ENCODE assay signal across 21 cellular contexts in the genomic region with DNA sequence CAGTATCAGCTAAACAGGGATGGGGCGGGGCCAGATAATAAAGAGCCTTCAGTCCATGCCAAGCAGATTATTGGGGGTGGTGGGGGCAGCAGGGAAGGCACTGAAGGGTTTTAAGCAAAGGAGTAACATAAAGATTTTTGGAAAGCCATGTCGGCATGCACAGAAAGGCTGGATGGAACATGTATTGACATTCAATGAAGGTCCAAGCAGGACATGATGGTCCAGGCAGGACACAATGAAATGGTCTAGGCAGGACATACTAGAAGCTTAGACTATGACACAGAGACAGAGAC. TPM values are rescaled to one million over a fixed set of nuclear protein-coding genes. Genes with fewer than 3 reads are reported as not detected.
A peak's percentile ranks its signal among the peaks of the same experiment; 100 is the strongest.
DNase-seq lines count a peak whose midpoint lies in the region; ATAC-seq and TF ChIP-seq lines count a peak whose summit lies in the region.
"Had no signal": no experiment of that assay in that cellular context is flagged by ENCODE, and none has a peak within 500 bp of the region (broad histone marks: within the 10 kb centered on the region; RNA-seq: fewer than 3 reads in every experiment).

No MANE protein-coding gene starts in this region.

- no peaks in the 10 kb centered on the region for H3K79me1 ChIP-seq in IMR-90 (ENCODE audit: low read depth in 1 of 2, low read length in 2 of 2)

- H3K4me3 ChIP-seq in IMR-90 (ENCODE audit: insufficient read depth, low read depth, low read length) = no peak overlapping the region
- no peak overlapping the region for H3K4me3 ChIP-seq in mucosa of descending colon

- no peak overlapping the region for H3K18ac ChIP-seq in IMR-90 (ENCODE audit: low read depth, low read length)

- peaks cover 46% of the 10 kb centered on the region for H3K4me1 Mint-ChIP-seq in activated CD4-positive, alpha-beta T cell treated with anti-CD3 and anti-CD28 coated beads, Interleukin-2, amount 10 ng/mL, durations not matched to agents 7 days and 5 days
- H3K4me1 Mint-ChIP-seq in activated T-helper 2 cell treated with anti-CD3 and anti-CD28 coated beads, Interferon-gamma antibody, Interleukin-2, Interleukin-4, amounts not matched to agents 10 μg/mL and 5 μg/mL and 100 μg/mL, durations not matched to agents 14 hours and 24 hours and 36 hours (ENCODE audit: low read depth) = peaks cover 14% of the 10 kb centered on the region
- H3K4me1 Mint-ChIP-seq in osteocyte (ENCODE audit: unreplicated experiment) = no peaks in the 10 kb centered on the region
- H3K4me1 Mint-ChIP-seq: B cell had no signal

- H3K9me1 ChIP-seq in IMR-90 (ENCODE audit: insufficient read depth, low read length) = no peaks in the 10 kb centered on the region

- peak overlapping the region; percentile 71 for H3K27ac Mint-ChIP-seq in activated CD4-positive, alpha-beta T cell treated with anti-CD3 and anti-CD28 coated beads, Interleukin-2, amount 10 ng/mL, durations not matched to agents 7 days and 5 days
- H3K27ac Mint-ChIP-seq in activated T-helper 2 cell treated with anti-CD3 and anti-CD28 coated beads, Interferon-gamma antibody, Interleukin-2, Interleukin-4, amounts not matched to agents 10 μg/mL and 5 μg/mL and 100 μg/mL, durations not matched to agents 14 hours and 24 hours and 36 hours = peak overlapping the region; percentile 3
- H3K27ac Mint-ChIP-seq in osteocyte (ENCODE audit: unreplicated experiment) = no peak overlapping the region
- H3K27ac Mint-ChIP-seq: B cell had no signal

- H3K4me1 ChIP-seq in IMR-90 (ENCODE audit: control insufficient read depth, insufficient read depth, low read length) = no peaks in the 10 kb centered on the region
- no peaks in the 10 kb centered on the region for H3K4me1 ChIP-seq in mucosa of descending colon (ENCODE audit: low read depth)

- peak overlapping the region; percentile 2 for H3K4me3 Mint-ChIP-seq in activated CD4-positive, alpha-beta T cell treated with anti-CD3 and anti-CD28 coated beads, Interleukin-2, amount 10 ng/mL, durations not matched to agents 7 days and 5 days
- H3K4me3 Mint-ChIP-seq in activated T-helper 2 cell treated with anti-CD3 and anti-CD28 coated beads, Interferon-gamma antibody, Interleukin-2, Interleukin-4, amounts not matched to agents 10 μg/mL and 5 μg/mL and 100 μg/mL, durations not matched to agents 14 hours and 24 hours and 36 hours (ENCODE audit: low read depth) = no peak overlapping the region
- no peak overlapping the region for H3K4me3 Mint-ChIP-seq in osteocyte (ENCODE audit: unreplicated experiment)
- H3K4me3 Mint-ChIP-seq: B cell, CD14-positive monocyte had no signal

- no peak for TF ChIP-seq POLR2A in IMR-90 (IDR thresholded peaks at IDR 0.05; ENCODE audit: low read depth, low read length)

- no peak overlapping the region for H2AK9ac ChIP-seq in IMR-90 (replicated peaks; ENCODE audit: low read depth, low read length, poor library complexity)

- H3K27me3 Mint-ChIP-seq in activated CD4-positive, alpha-beta T cell treated with anti-CD3 and anti-CD28 coated beads, Interleukin-2, amount 10 ng/mL, durations not matched to agents 7 days and 5 days = peaks cover 2% of the 10 kb centered on the region
- peaks cover 6% of the 10 kb centered on the region for H3K27me3 Mint-ChIP-seq in activated T-helper 2 cell treated with anti-CD3 and anti-CD28 coated beads, Interferon-gamma antibody, Interleukin-2, Interleukin-4, amounts not matched to agents 10 μg/mL and 5 μg/mL and 100 μg/mL, durations not matched to agents 14 hours and 24 hours and 36 hours (ENCODE audit: low read depth)
- H3K27me3 Mint-ChIP-seq in osteocyte (ENCODE audit: unreplicated experiment) = peaks cover 19% of the 10 kb centered on the region

- H3K36me3 Mint-ChIP-seq in activated CD4-positive, alpha-beta T cell treated with anti-CD3 and anti-CD28 coated beads, Interleukin-2, amount 10 ng/mL, durations not matched to agents 7 days and 5 days (ENCODE audit: low read depth) = peaks cover 12% of the 10 kb centered on the region
- H3K36me3 Mint-ChIP-seq in activated T-helper 2 cell treated with anti-CD3 and anti-CD28 coated beads, Interferon-gamma antibody, Interleukin-2, Interleukin-4, amounts not matched to agents 10 μg/mL and 5 μg/mL and 100 μg/mL, durations not matched to agents 14 hours and 24 hours and 36 hours (ENCODE audit: low read depth) = peaks cover 3% of the 10 kb centered on the region
- H3K36me3 Mint-ChIP-seq in osteocyte (ENCODE audit: unreplicated experiment) = no peaks in the 10 kb centered on the region
- H3K36me3 Mint-ChIP-seq: CD14-positive monocyte had no signal

- H3K23ac ChIP-seq in IMR-90 (ENCODE audit: low read depth, low read length) = no peak overlapping the region

- H2BK20ac ChIP-seq in IMR-90 (ENCODE audit: low read depth, low read length) = no peak overlapping the region

- ATAC-seq in IMR-90 (ENCODE audit: low read depth) (no peak), GM21737 (IDR thresholded peaks at IDR 0.05; ENCODE audit: unreplicated experiment) (no peak), mucosa of descending colon (no peak)
- ATAC-seq: Panc1 had no signal

- no peak overlapping the region for H3K14ac ChIP-seq in IMR-90 (replicated peaks; ENCODE audit: low read depth, low read length)

- H2BK15ac ChIP-seq in IMR-90 (ENCODE audit: low read depth, low read length) = no peak overlapping the region

- no peak for TF ChIP-seq RAD21 in IMR-90 (IDR thresholded peaks at IDR 0.05; ENCODE audit: low read length)

- H2BK5ac ChIP-seq in IMR-90 (ENCODE audit: low read depth, low read length, poor library complexity, severe bottlenecking) = no peak overlapping the region

- H4K20me1 ChIP-seq in IMR-90 (ENCODE audit: insufficient read depth, low read length) = no peaks in the 10 kb centered on the region

- DNase-seq in activated CD4-positive, alpha-beta T cell treated with anti-CD3 and anti-CD28 coated beads, Interleukin-2, amount 10 ng/mL, durations not matched to agents 7 days and 5 days = no peak
- no peak for DNase-seq in activated CD4-positive, alpha-beta T cell treated with anti-CD3 and anti-CD28 coated beads, Interleukin-2, amount 50 U/mL, for 4 hours
- DNase-seq in IMR-90 (no peak), osteocyte (ENCODE audit: extremely low spot score, unreplicated experiment) (peak; percentile 38), mucosa of descending colon (no peak)
- DNase-seq in activated T-helper 2 cell treated with anti-CD3 and anti-CD28 coated beads, Interferon-gamma antibody, Interleukin-2, Interleukin-4, amounts not matched to agents 10 μg/mL and 5 μg/mL and 100 μg/mL, durations not matched to agents 14 hours and 24 hours and 36 hours (ENCODE audit: low spot score) = no peak
- no peak for DNase-seq in stimulated activated CD4-positive, alpha-beta T cell treated with anti-CD3 and anti-CD28 coated beads, Interleukin-4, amount 100 ng/mL, for 1 hour
- DNase-seq: DMS53; GDM1; NCI-H1105 treated with DMSO at 0.1 percent for 48 hours; NCI-H2029 treated with DMSO at 0.1 percent for 48 hours; NCI-H226; NCI-H510A treated with DMSO at 0.1 percent for 48 hours; NCI-H774; NK-92 treated with Interleukin-12 subunit alpha and Interleukin-12 subunit beta, amount 100 ng/mL, for 24 hours; SIG-M5 had no signal

- CTCF ChIA-PET in activated CD4-positive, alpha-beta T cell treated with anti-CD3 and anti-CD28 coated beads, Interleukin-2, amount 10 ng/mL, durations not matched to agents 7 days and 5 days (lab: Charles Lee) = no interaction called here
- CTCF ChIA-PET in IMR-90 (lab: Yijun Ruan, JAX) = no interaction called here

- WGBS in IMR-90 (ENCODE audit: extremely low coverage in 2 of 2, insufficient read length in 1 of 2), 2 experiments = no CpG with 5 or more reads among the region's 2 CpGs

- H3K9me3 ChIP-seq in IMR-90 (ENCODE audit: control insufficient read depth, insufficient read depth, low read length) (0 out of 2 replicates have a peak, but pooled peaks cover 2% of the 10 kb centered on the region), mucosa of descending colon (no peaks in the 10 kb centered on the region)

- POLR2A ChIA-PET in activated CD4-positive, alpha-beta T cell treated with anti-CD3 and anti-CD28 coated beads, Interleukin-2, amount 10 ng/mL, durations not matched to agents 7 days and 5 days (lab: Charles Lee) = no interaction called here
- POLR2A ChIA-PET in IMR-90 (lab: Charles Lee; ENCODE audit: unreplicated experiment) = no interaction called here

- H3K9me3 Mint-ChIP-seq in activated CD4-positive, alpha-beta T cell treated with anti-CD3 and anti-CD28 coated beads, Interleukin-2, amount 10 ng/mL, durations not matched to agents 7 days and 5 days = peaks cover 13% of the 10 kb centered on the region
- H3K9me3 Mint-ChIP-seq in activated T-helper 2 cell treated with anti-CD3 and anti-CD28 coated beads, Interferon-gamma antibody, Interleukin-2, Interleukin-4, amounts not matched to agents 10 μg/mL and 5 μg/mL and 100 μg/mL, durations not matched to agents 14 hours and 24 hours and 36 hours = peaks cover 15% of the 10 kb centered on the region
- no peaks in the 10 kb centered on the region for H3K9me3 Mint-ChIP-seq in osteocyte (ENCODE audit: unreplicated experiment)

- no peak overlapping the region for H2BK120ac ChIP-seq in IMR-90 (ENCODE audit: low read depth, low read length)

- no peak overlapping the region for H3K56ac ChIP-seq in IMR-90 (ENCODE audit: extremely low read depth, insufficient read depth, low read length)

- TF ChIP-seq CTCF in IMR-90 (conservative IDR thresholded peaks at IDR 0.05; ENCODE audit: low read depth, low read length) (no peak), osteocyte (IDR thresholded peaks at IDR 0.05) (no peak), mucosa of descending colon (IDR thresholded peaks at IDR 0.05) (no peak)

- H4K5ac ChIP-seq in IMR-90 (ENCODE audit: low read depth, low read length) = no peak overlapping the region

- peak overlapping the region; percentile 9; the same call in 1 of the 2 replicates for H2AK5ac ChIP-seq in IMR-90 (ENCODE audit: low read depth, low read length)

- H3K4me2 ChIP-seq in IMR-90 (ENCODE audit: low read depth, low read length) = no peak overlapping the region
- H3K4me2 ChIP-seq: KMS-11 had no signal

- H4K8ac ChIP-seq in IMR-90 (ENCODE audit: low read depth in 2 of 2, low read length in 2 of 2) = no peak overlapping the region

- H3K9ac ChIP-seq in IMR-90 (ENCODE audit: low read depth, low read length) = no peak overlapping the region
- H3K9ac ChIP-seq: KMS-11 had no signal

- no TSS peak for BruUV-seq in IMR-90 (replicated peaks; lab: Mats Ljungman, UMichigan)

- H3K27ac ChIP-seq in IMR-90 (ENCODE audit: insufficient read depth, low read length) = no peak overlapping the region
- H3K27ac ChIP-seq: KMS-11 had no signal

- dilution Hi-C loops in IMR-90 (cut with HindIII; ENCODE audit: low sequenced_read_pairs, unreplicated experiment) = no loop called here

- H2AFZ ChIP-seq in IMR-90 (replicated peaks; ENCODE audit: low read length, poor library complexity) = no peak overlapping the region

- H3K36me3 ChIP-seq in IMR-90 (ENCODE audit: control insufficient read depth, insufficient read depth, low read length) (no peaks in the 10 kb centered on the region), mucosa of descending colon (ENCODE audit: low read depth) (no peaks in the 10 kb centered on the region)

- H4K91ac ChIP-seq in IMR-90 (ENCODE audit: insufficient read depth, low read depth, low read length) = no peak overlapping the region

- H3K4ac ChIP-seq in IMR-90 (ENCODE audit: low read depth, low read length) = no peak overlapping the region

- intact Hi-C loops in IMR-90 (cut with micrococcal nuclease) (no loop called here), mucosa of descending colon (cut with DNase I, micrococcal nuclease) (no loop called here)
- intact Hi-C loops in activated T-helper 2 cell treated with anti-CD3 and anti-CD28 coated beads, Interferon-gamma antibody, Interleukin-2, Interleukin-4, amounts not matched to agents 10 μg/mL and 5 μg/mL and 100 μg/mL, durations not matched to agents 14 hours and 24 hours and 36 hours (cut with micrococcal nuclease) = no loop called here

- in situ Hi-C loops in IMR-90 (cut with MboI; ENCODE audit: low sequenced_read_pairs) = no loop called here

- peaks cover 5% of the 10 kb centered on the region for H3K27me3 ChIP-seq in IMR-90 (ENCODE audit: control insufficient read depth, insufficient read depth, low read length)

RNA-seq across cellular contexts. Expression of gene RTL6, which starts 37.0 kb away (rescaled TPM):
- total RNA-seq in activated CD4-positive, alpha-beta T cell treated with anti-CD3 and anti-CD28 coated beads, Interleukin-2, amount 10 ng/mL, durations not matched to agents 7 days and 5 days = 10 to 100 TPM; 11.8 to 12.0 TPM
- 16.1 TPM in 2 replicates for total RNA-seq in IMR-90 (2012; rRNA removed)
- polyA plus RNA-seq in IMR-90 (2012; rRNA removed) = 17.2 and 19.2 TPM in 2 replicates
- 13.9 and 18.0 TPM in 2 replicates for polyA plus RNA-seq in IMR-90 (2012; cell fraction: cytosol; rRNA removed)
- polyA plus RNA-seq in IMR-90 (2012; cell fraction: nucleus; rRNA removed; ENCODE audit: low replicate concordance) = 10.7 and 13.6 TPM in 2 replicates
- 7.4 and 8.2 TPM in 2 replicates for total RNA-seq in activated T-helper 2 cell treated with anti-CD3 and anti-CD28 coated beads, Interferon-gamma antibody, Interleukin-2, Interleukin-4, amounts not matched to agents 10 μg/mL and 5 μg/mL and 100 μg/mL, durations not matched to agents 14 hours and 24 hours and 36 hours
- total RNA-seq in osteocyte = 34.1 and 35.5 TPM in 2 replicates
- total RNA-seq in mucosa of descending colon = 10 to 100 TPM; 18.7 to 33.0 (median 22.4) TPM
